Comparison of ENCODE assay signal across 18 cellular contexts in genomic region chr4:185993328-185993973, GRCh38.
"Had no signal": no experiment of that assay in that cellular context is flagged by ENCODE, and none has a peak within 500 bp of the region (broad histone marks: within the 10 kb centered on the region; RNA-seq: fewer than 3 reads in every experiment).

No MANE protein-coding gene starts in this region.

- H3K27me3 Mint-ChIP-seq: type B pancreatic cell had no signal

- H3K4me3 ChIP-seq: esophagus squamous epithelium, gastroesophageal sphincter, mucosa of descending colon, right atrium auricular region, smooth muscle cell, uterus had no signal

- DNase-seq: cortex of kidney; effector memory CD8-positive, alpha-beta T cell; esophagus squamous epithelium; foreskin fibroblast; kidney; left colon; mammary epithelial cell; mucosa of descending colon; naive thymus-derived CD8-positive, alpha-beta T cell; posterior cingulate gyrus; stimulated activated CD4-positive, alpha-beta T cell treated with anti-CD3 and anti-CD28 coated beads, Interleukin-2, amount 100 ng/mL, for 48 hours; stimulated activated naive CD4-positive, alpha-beta T cell treated with Interleukin-2 at 50 U/mL for 16 hours; uterus had no signal

- H3K27ac Mint-ChIP-seq: effector memory CD8-positive, alpha-beta T cell; naive thymus-derived CD8-positive, alpha-beta T cell; type B pancreatic cell had no signal

- H3K9me3 ChIP-seq: esophagus squamous epithelium, gastroesophageal sphincter, mucosa of descending colon, neutrophil, right atrium auricular region, uterus had no signal

- H3K9me3 Mint-ChIP-seq: effector memory CD8-positive, alpha-beta T cell had no signal

- H3K4me1 Mint-ChIP-seq: naive thymus-derived CD8-positive, alpha-beta T cell had no signal

- H3K27me3 ChIP-seq: esophagus squamous epithelium, gastroesophageal sphincter, neutrophil, right atrium auricular region, uterus had no signal

- H3K27ac ChIP-seq: esophagus squamous epithelium, gastroesophageal sphincter, neutrophil, right atrium auricular region, uterus had no signal

- H3K4me1 ChIP-seq: esophagus squamous epithelium, right atrium auricular region, uterus had no signal

- H3K4me3 Mint-ChIP-seq: effector memory CD8-positive, alpha-beta T cell; naive thymus-derived CD8-positive, alpha-beta T cell; type B pancreatic cell had no signal

- ATAC-seq: effector memory CD8-positive, alpha-beta T cell; gastroesophageal sphincter; left colon; mucosa of descending colon; naive thymus-derived CD8-positive, alpha-beta T cell had no signal

- H3K36me3 Mint-ChIP-seq: naive thymus-derived CD8-positive, alpha-beta T cell; type B pancreatic cell had no signal

- H3K36me3 ChIP-seq: esophagus squamous epithelium, gastroesophageal sphincter, neutrophil, right atrium auricular region, uterus had no signal
